10 cellular contexts compared by ENCODE assay signal in the genomic region with DNA sequence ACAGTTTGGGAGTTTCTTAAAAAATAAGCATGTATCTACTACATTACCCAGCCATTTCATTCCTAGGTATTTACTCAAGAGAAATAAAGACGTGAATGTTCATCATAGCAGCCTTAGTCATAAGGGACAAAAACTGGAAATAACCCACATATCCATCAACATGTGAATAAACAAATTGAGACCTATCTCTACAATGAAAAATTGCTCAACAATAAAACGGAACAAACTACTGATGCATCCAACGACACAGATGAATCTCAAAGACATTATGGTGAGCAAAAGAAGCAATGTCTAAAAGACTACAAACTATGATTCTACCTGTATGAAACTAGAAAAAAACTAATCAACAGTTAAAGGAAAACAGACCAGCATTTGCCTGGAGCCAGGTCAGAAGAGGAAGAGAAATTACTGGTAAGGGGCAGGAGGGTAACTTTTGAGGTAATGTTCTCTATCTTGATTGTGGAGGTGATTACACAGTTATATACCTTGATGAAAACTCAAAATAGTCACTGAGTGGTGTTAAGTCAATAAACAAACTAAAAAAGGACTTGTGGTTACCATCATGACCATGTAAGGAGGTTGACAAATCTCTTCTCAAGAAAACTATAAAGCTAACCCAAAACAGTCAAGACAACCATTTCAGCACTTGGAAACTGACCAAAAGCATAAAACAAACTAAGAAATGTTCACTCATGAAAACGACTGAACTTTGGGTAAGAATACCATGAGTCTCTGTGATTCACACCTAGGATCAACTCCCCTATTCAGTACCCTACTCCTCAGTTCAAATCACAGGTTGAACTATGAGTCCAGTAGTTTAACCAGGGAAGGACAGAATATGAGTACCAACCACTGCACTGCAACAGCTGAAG. TPM values are rescaled to one million over a fixed set of nuclear protein-coding genes. Genes with fewer than 3 reads are reported as not detected.
DNase-seq lines count a peak whose midpoint lies in the region; TF ChIP-seq lines count a peak whose summit lies in the region.
"Had no signal": no experiment of that assay in that cellular context is flagged by ENCODE, and none has a peak within 500 bp of the region (broad histone marks: within the 10 kb centered on the region; RNA-seq: fewer than 3 reads in every experiment).

No MANE protein-coding gene starts in this region.

- no peaks in the 10 kb centered on the region for H3K27me3 ChIP-seq in adrenal gland
- H3K27me3 ChIP-seq in HAP-1 (ENCODE audit: low read depth) = no peaks in the 10 kb centered on the region

- 16 to 28% (median 25%) methylated on average over 4 of the region's 4 CpGs for WGBS in adrenal gland, 4 donors

- intact Hi-C loops in adrenal gland (cut with DNase I) = no loop called here

- H3K27ac Mint-ChIP-seq in T-helper 1 cell treated with Interleukin-12 subunit alpha and Interleukin-12 subunit beta and Interleukin-4 antibody, amounts not matched to agents 30 μg/mL and 1 μg/mL, for 36 hours = peak overlapping the region; percentile 26

- peak overlapping the region; percentile 25 for H3K4me3 Mint-ChIP-seq in T-helper 1 cell treated with Interleukin-12 subunit alpha and Interleukin-12 subunit beta and Interleukin-4 antibody, amounts not matched to agents 30 μg/mL and 1 μg/mL, for 36 hours

- no peak for TF ChIP-seq POLR2A in adrenal gland (IDR thresholded peaks at IDR 0.05)

- H3K27ac ChIP-seq in adrenal gland = peak overlapping the region in 4 of 5 donors; percentile 87 to 91 (median 90)
- H3K27ac ChIP-seq: WERI-Rb-1 had no signal

- in situ Hi-C loops in HAP-1 (cut with MboI; ENCODE audit: low sequenced_read_pairs) = no loop called here

- no peaks in the 10 kb centered on the region for H3K27me3 Mint-ChIP-seq in T-helper 1 cell treated with Interleukin-12 subunit alpha and Interleukin-12 subunit beta and Interleukin-4 antibody, amounts not matched to agents 30 μg/mL and 1 μg/mL, for 36 hours (ENCODE audit: low read depth)

- TF ChIP-seq CTCF in adrenal gland (IDR thresholded peaks at IDR 0.05) = no peak

- peaks cover 7% of the 10 kb centered on the region for H3K9me3 Mint-ChIP-seq in T-helper 1 cell treated with Interleukin-12 subunit alpha and Interleukin-12 subunit beta and Interleukin-4 antibody, amounts not matched to agents 30 μg/mL and 1 μg/mL, for 36 hours

- no peaks in the 10 kb centered on the region for H3K36me3 ChIP-seq in adrenal gland (replicated peaks in 1 of 2)
- H3K36me3 ChIP-seq in HAP-1 (replicated peaks) = no peaks in the 10 kb centered on the region
- H3K36me3 ChIP-seq: WERI-Rb-1 had no signal

- H3K4me3 ChIP-seq in adrenal gland = no peak overlapping the region
- no peak overlapping the region for H3K4me3 ChIP-seq in HAP-1

- peaks cover 13% of the 10 kb centered on the region for H3K36me3 Mint-ChIP-seq in T-helper 1 cell treated with Interleukin-12 subunit alpha and Interleukin-12 subunit beta and Interleukin-4 antibody, amounts not matched to agents 30 μg/mL and 1 μg/mL, for 36 hours (ENCODE audit: low read depth)

- peaks cover 42 to 48% of the 10 kb centered on the region in 2 donors for H3K4me1 ChIP-seq in adrenal gland (replicated peaks in 1 of 2)
- H3K4me1 ChIP-seq in HAP-1 = no peaks in the 10 kb centered on the region

- peaks cover 23% of the 10 kb centered on the region for H3K4me1 Mint-ChIP-seq in T-helper 1 cell treated with Interleukin-12 subunit alpha and Interleukin-12 subunit beta and Interleukin-4 antibody, amounts not matched to agents 30 μg/mL and 1 μg/mL, for 36 hours (ENCODE audit: low read depth)

- DNase-seq in T-helper 1 cell (no peak), HCEC 1CT (peak; percentile 89), adrenal gland (no peak), pulmonary artery endothelial cell (ENCODE audit: low read depth, low spot score) (peak; percentile 61), foreskin melanocyte (no peak), nucleus accumbens (lab: John Stamatoyannopoulos, UW) (no peak), HAP-1 (ENCODE audit: low spot score in 2 of 2) (no peak)
- DNase-seq: stimulated activated CD4-positive, alpha-beta T cell treated with anti-CD3 and anti-CD28 coated beads, Interleukin-4, amount 100 ng/mL, for 24 hours; WERI-Rb-1 had no signal

- H3K9me3 ChIP-seq in adrenal gland (replicated peaks in 1 of 3) (no peaks in the 10 kb centered on the region), HAP-1 (peaks cover 4% of the 10 kb centered on the region; the same call in 1 of the 2 replicates)

RNA-seq across cellular contexts. Expression of gene UIMC1, which starts 10.4 kb away (rescaled TPM):
- total RNA-seq in adrenal gland (10 to 100 TPM; 11.2 to 44.5 (median 31.8) TPM), pulmonary artery endothelial cell (41.6 and 64.0 TPM in 2 replicates)
- polyA plus RNA-seq in adrenal gland = 10 to 100 TPM; 32.7 to 51.0 (median 50.5) TPM

RNA-seq across cellular contexts. Expression of gene ZNF346, which starts 26.4 kb away (rescaled TPM):
- total RNA-seq in adrenal gland (10 to 100 TPM; 13.3 to 29.4 (median 17.9) TPM), pulmonary artery endothelial cell (21.7 and 24.4 TPM in 2 replicates)
- 10 to 100 TPM in 1 of 3 donors, 1 to 10 TPM in 2; 7.9 to 16.8 (median 8.3) TPM for polyA plus RNA-seq in adrenal gland

Comparison
In these comparisons a context has a peak if more than half of its experiments do, and no peak if none do; other contexts are left out.
1. DNase-seq: peak in HCEC 1CT (single experiment) and pulmonary artery endothelial cell (single experiment); none in T-helper 1 cell (0 of 5), adrenal gland (0 of 7), foreskin melanocyte (single experiment), nucleus accumbens (0 of 56) and HAP-1 (0 of 2).